13 cellular contexts compared by ENCODE assay signal in genomic region chr10:80136134-80136571, GRCh38. TPM values are rescaled to one million over a fixed set of nuclear protein-coding genes. Genes with fewer than 3 reads are reported as not detected.
A peak's percentile ranks its signal among the peaks of the same experiment; 100 is the strongest.
DNase-seq lines count a peak whose midpoint lies in the region; ATAC-seq and TF ChIP-seq lines count a peak whose summit lies in the region.
"Had no signal": no experiment of that assay in that cellular context is flagged by ENCODE, and none has a peak within 500 bp of the region (broad histone marks: within the 10 kb centered on the region; RNA-seq: fewer than 3 reads in every experiment).

No MANE protein-coding gene starts in this region.

- in situ Hi-C loops in gastrocnemius medialis (cut with MboI; ENCODE audit: low sequenced_read_pairs in 4 of 4), result no loop called here

- H3K4me3 Mint-ChIP-seq in WTC11, result no peak overlapping the region
- H3K4me3 Mint-ChIP-seq: activated T-cell treated with anti-CD3 and anti-CD28 coated beads, Interleukin-2, amount 50 U/mL, for 4 hours; CD8-positive, alpha-beta T cell had no signal

- H3K27me3 ChIP-seq in gastrocnemius medialis, result peaks cover 0 to 21% (median 18%) of the 10 kb centered on the region in 3 donors

- H3K27ac Mint-ChIP-seq in WTC11, result no peak overlapping the region
- H3K27ac Mint-ChIP-seq: CD8-positive, alpha-beta T cell had no signal

- no peaks in the 10 kb centered on the region for H3K9me3 Mint-ChIP-seq in WTC11
- H3K9me3 Mint-ChIP-seq: activated T-cell treated with anti-CD3 and anti-CD28 coated beads, Interleukin-2, amount 50 U/mL, for 4 hours; CD8-positive, alpha-beta T cell had no signal

- no peak for TF ChIP-seq CTCF in WTC11 (IDR thresholded peaks at IDR 0.05)
- no peak for TF ChIP-seq CTCF in gastrocnemius medialis (IDR thresholded peaks at IDR 0.05 in 4 of 5, conservative IDR thresholded peaks at IDR 0.05 in 1 of 5)

- peaks cover 24% of the 10 kb centered on the region for H3K4me1 Mint-ChIP-seq in WTC11

- peak overlapping the region; percentile 62 to 83 (median 65) for H3K27ac ChIP-seq in gastrocnemius medialis

- POLR2A ChIA-PET in WTC11 (lab: Charles Lee), result no interaction called here

- intact Hi-C loops in Right ventricle myocardium superior (cut with DNase I) (loop anchor here (10.0 kb wide), 1 partner anchor 61 kb away; the partner anchor contains the start of gene TMEM254), gastrocnemius medialis (cut with DNase I; ENCODE audit: low total_unique reads) (loop anchor here (5.0 kb wide), 1 partner anchor 79 kb away; no protein-coding TSS in a partner anchor)

- H3K36me3 ChIP-seq in gastrocnemius medialis, result no peaks in the 10 kb centered on the region

- DNase-seq in EH (ENCODE audit: low read depth) (peak; percentile 98), WTC11 (ENCODE audit: low spot score) (peak; percentile 31), Right ventricle myocardium superior (peak; percentile 97), gastrocnemius medialis (peak; percentile 62 to 87), foreskin melanocyte (no peak), NK-92 (lab: John Stamatoyannopoulos, UW; ENCODE audit: unreplicated experiment) (no peak), medulla oblongata (ENCODE audit: extremely low spot score) (no peak)
- DNase-seq: activated T-cell treated with anti-CD3 and anti-CD28 coated beads, Interleukin-2, amount 50 U/mL, for 4 hours; CD8-positive, alpha-beta T cell; NCI-H2227 treated with DMSO at 0.1 percent for 48 hours; stimulated activated CD4-positive, alpha-beta T cell treated with anti-CD3 and anti-CD28 coated beads, Interleukin-4, amount 100 ng/mL, for 1 hour; T-helper 2 cell had no signal

- H3K4me3 ChIP-seq in gastrocnemius medialis, result no peak overlapping the region

- peaks cover 29% of the 10 kb centered on the region for H3K27me3 Mint-ChIP-seq in WTC11 (ENCODE audit: low read depth)

- ATAC-seq in WTC11, result peak; percentile 23; the same call in 1 of the 2 replicates
- ATAC-seq in Right ventricle myocardium superior (ENCODE audit: poor library complexity), result peak; percentile 74
- peak; percentile 55 to 56 for ATAC-seq in gastrocnemius medialis
- ATAC-seq in GM18520 (IDR thresholded peaks at IDR 0.05; ENCODE audit: unreplicated experiment), result no peak
- ATAC-seq: activated T-cell treated with anti-CD3 and anti-CD28 coated beads, Interleukin-2, amount 50 U/mL, for 4 hours; CD8-positive, alpha-beta T cell had no signal

- TF ChIP-seq POLR2A in gastrocnemius medialis (IDR thresholded peaks at IDR 0.05), result no peak

- CTCF ChIA-PET in WTC11 (lab: Charles Lee), result interaction anchor here (1.0 to 1.7 kb wide), 2 partner anchors 26 to 87 kb away, joined by 3 to 6 read pairs; no protein-coding TSS in a partner anchor

- H3K4me1 ChIP-seq in gastrocnemius medialis, result peaks cover 0 to 20% of the 10 kb centered on the region in 2 donors

- no peaks in the 10 kb centered on the region for H3K36me3 Mint-ChIP-seq in WTC11
- H3K36me3 Mint-ChIP-seq: CD8-positive, alpha-beta T cell had no signal

- no peaks in the 10 kb centered on the region for H3K9me3 ChIP-seq in gastrocnemius medialis

TF ChIP-seq in WTC11, 78 proteins besides CTCF, POLR2A, EP300 and RAD21:
- TF ChIP-seq GRHL2 (CRISPR knock-in tag; IDR thresholded peaks at IDR 0.05; ENCODE audit: insufficient replicate concordance, severe bottlenecking), result no peak
- no peak for TF ChIP-seq CREM (CRISPR knock-in tag; IDR thresholded peaks at IDR 0.05)
- no peak for TF ChIP-seq ZNF416 (CRISPR knock-in tag; IDR thresholded peaks at IDR 0.05)
- no peak for TF ChIP-seq ZNF138 (CRISPR knock-in tag; conservative IDR thresholded peaks at IDR 0.05)
- no peak for TF ChIP-seq FOXJ3 (CRISPR knock-in tag; IDR thresholded peaks at IDR 0.05; ENCODE audit: borderline replicate concordance)
- no peak for TF ChIP-seq EMX1 (CRISPR knock-in tag; IDR thresholded peaks at IDR 0.05)
- no peak for TF ChIP-seq E2F5 (CRISPR knock-in tag; IDR thresholded peaks at IDR 0.05)
- no peak for TF ChIP-seq PRRX2 (CRISPR knock-in tag; IDR thresholded peaks at IDR 0.05)
- TF ChIP-seq FOXK1 (CRISPR knock-in tag; IDR thresholded peaks at IDR 0.05), result no peak
- no peak for TF ChIP-seq TCF7 (CRISPR knock-in tag; IDR thresholded peaks at IDR 0.05; ENCODE audit: low read depth)
- TF ChIP-seq TEAD1 (CRISPR knock-in tag; IDR thresholded peaks at IDR 0.05), result no peak

RNA-seq across cellular contexts. Expression of gene PLAC9, which starts 3.6 kb away (rescaled TPM):
- total RNA-seq in WTC11 (2021), result 4.6 to 7.3 TPM (median 6.6 TPM) in 3 replicates
- total RNA-seq in Right ventricle myocardium superior, result 29.1 TPM
- total RNA-seq in gastrocnemius medialis, result 10 to 100 TPM in 1 of 4 donors, 1 to 10 TPM in 3; 4.6 to 16.1 (median 6.9) TPM
- total RNA-seq: activated T-cell treated with anti-CD3 and anti-CD28 coated beads, Interleukin-2, amount 50 U/mL, for 4 hours; CD8-positive, alpha-beta T cell had no signal

RNA-seq across cellular contexts. Expression of gene TMEM254, which starts 57.7 kb away (rescaled TPM):
- total RNA-seq in WTC11 (2021) (18.5 to 23.3 TPM (median 22.2 TPM) in 3 replicates), Right ventricle myocardium superior (7.6 TPM), gastrocnemius medialis (1 to 10 TPM in 3 of 4 donors, under 1 TPM in 1; 0.73 to 7.4 (median 4.8) TPM)

Comparison
In these comparisons a context has a peak if more than half of its experiments do, and no peak if none do; other contexts are left out.
1. DNase-seq: peak in EH (single experiment), WTC11 (single experiment), Right ventricle myocardium superior (single experiment) and gastrocnemius medialis (2 of 2); none in foreskin melanocyte (single experiment), NK-92 (single experiment) and medulla oblongata (single experiment).